Comparison of ENCODE assay signal across 16 cellular contexts in genomic region chrX:70336767-70337166, GRCh38. TPM values are rescaled to one million over a fixed set of nuclear protein-coding genes. Genes with fewer than 3 reads are reported as not detected.
DNase-seq lines count a peak whose midpoint lies in the region; ATAC-seq, FAIRE-seq and TF ChIP-seq lines count a peak whose summit lies in the region.
"Had no signal": no experiment of that assay in that cellular context is flagged by ENCODE, and none has a peak within 500 bp of the region (broad histone marks: within the 10 kb centered on the region; RNA-seq: fewer than 3 reads in every experiment).

No MANE protein-coding gene starts in this region.

- peaks cover 46% of the 10 kb centered on the region for H3K36me3 Mint-ChIP-seq in activated CD4-positive, alpha-beta T cell treated with anti-CD3 and anti-CD28 coated beads, Interleukin-2, amount 10 ng/mL, durations not matched to agents 7 days and 5 days (ENCODE audit: low read depth)

- RAD21 ChIA-PET in GM12878 (lab: Charles Lee; ENCODE audit: unreplicated experiment), result no interaction called here

- TF ChIP-seq EP300 in GM12878 (IDR thresholded peaks at IDR 0.05; ENCODE audit: borderline replicate concordance in 1 of 2, control insufficient read depth in 1 of 2, low read depth in 2 of 2, low read length in 2 of 2), result peak; percentile 36 to 88; a peak in 2 of 4 replicates

- H2AFZ ChIP-seq in GM12878 (ENCODE audit: control insufficient read depth, low read depth, low read length), result no peak overlapping the region

- BruUV-seq in GM12878 (replicated peaks; lab: Mats Ljungman, UMichigan), result no TSS peak

- CTCF ChIA-PET in activated CD4-positive, alpha-beta T cell treated with anti-CD3 and anti-CD28 coated beads, Interleukin-2, amount 10 ng/mL, durations not matched to agents 7 days and 5 days (lab: Charles Lee), result no interaction called here
- CTCF ChIA-PET in GM12878 (lab: Yijun Ruan, JAX), result no interaction called here

- no peak for TF ChIP-seq POLR2A in GM12878 (IDR thresholded peaks at IDR 0.05; ENCODE audit: low read depth, low read length)

- no peak overlapping the region for H3K27ac Mint-ChIP-seq in activated CD4-positive, alpha-beta T cell treated with anti-CD3 and anti-CD28 coated beads, Interleukin-2, amount 10 ng/mL, durations not matched to agents 7 days and 5 days
- H3K27ac Mint-ChIP-seq: activated naive CD4-positive, alpha-beta T cell treated with anti-CD3 and anti-CD28 coated beads for 36 hours had no signal

- no peaks in the 10 kb centered on the region for H3K79me2 ChIP-seq in GM12878 (ENCODE audit: control insufficient read depth, insufficient read depth, low read length)

- no peak overlapping the region for H3K27ac ChIP-seq in GM12878 (ENCODE audit: control insufficient read depth, insufficient read depth)
- no peak overlapping the region for H3K27ac ChIP-seq in effector memory CD4-positive, alpha-beta T cell (ENCODE audit: insufficient read depth, low read length, poor library complexity, severe bottlenecking)
- H3K27ac ChIP-seq: A549, spleen had no signal

- H3K9me3 ChIP-seq in GM12878 (replicated peaks; ENCODE audit: control insufficient read depth, insufficient read depth, low read length), result no peaks in the 10 kb centered on the region
- H3K9me3 ChIP-seq in effector memory CD4-positive, alpha-beta T cell (ENCODE audit: control insufficient read depth, low read length), result no peaks in the 10 kb centered on the region
- H3K9me3 ChIP-seq: A549, mucosa of descending colon, spleen had no signal

- no peaks in the 10 kb centered on the region for H3K4me1 ChIP-seq in GM12878 (ENCODE audit: control insufficient read depth, insufficient read depth, low read length)
- no peaks in the 10 kb centered on the region for H3K4me1 ChIP-seq in effector memory CD4-positive, alpha-beta T cell (ENCODE audit: control insufficient read depth, insufficient read depth, low read length, poor library complexity, severe bottlenecking)
- H3K4me1 ChIP-seq: A549, spleen had no signal

- in situ Hi-C loops in GM12878 (cut with MboI), result no loop called here

- H3K27me3 ChIP-seq in GM12878 (replicated peaks in 1 of 2; ENCODE audit: control insufficient read depth in 2 of 2, insufficient read depth in 2 of 2, low read length in 1 of 2), result no peaks in the 10 kb centered on the region
- H3K27me3 ChIP-seq in effector memory CD4-positive, alpha-beta T cell (replicated peaks; ENCODE audit: control insufficient read depth, insufficient read depth, low read length, poor library complexity, severe bottlenecking), result no peaks in the 10 kb centered on the region
- H3K27me3 ChIP-seq: spleen had no signal

- POLR2A ChIA-PET in activated CD4-positive, alpha-beta T cell treated with anti-CD3 and anti-CD28 coated beads, Interleukin-2, amount 10 ng/mL, durations not matched to agents 7 days and 5 days (lab: Charles Lee), result no interaction called here
- POLR2A ChIA-PET in GM12878 (lab: Charles Lee), result no interaction called here

- intact Hi-C loops in GM12878 (cut with micrococcal nuclease; ENCODE audit: unreplicated experiment), result no loop called here

- SMC1A ChIA-PET in GM12878 (lab: Charles Lee; ENCODE audit: uncharacterized antibody, unreplicated experiment), result no interaction called here

- no peak overlapping the region for H3K4me3 Mint-ChIP-seq in activated CD4-positive, alpha-beta T cell treated with anti-CD3 and anti-CD28 coated beads, Interleukin-2, amount 10 ng/mL, durations not matched to agents 7 days and 5 days
- H3K4me3 Mint-ChIP-seq: activated naive CD4-positive, alpha-beta T cell treated with anti-CD3 and anti-CD28 coated beads for 36 hours had no signal

- TF ChIP-seq RAD21 in GM12878 (IDR thresholded peaks at IDR 0.05; ENCODE audit: insufficient read depth, low read depth, low read length), result no peak

- no peak overlapping the region for H3K4me3 ChIP-seq in GM12878
- no peak overlapping the region for H3K4me3 ChIP-seq in effector memory CD4-positive, alpha-beta T cell (ENCODE audit: insufficient read depth, low read depth, low read length, poor library complexity, severe bottlenecking)
- H3K4me3 ChIP-seq: A549, mucosa of descending colon, spleen had no signal

- no peak for TF ChIP-seq CTCF in GM12878 (IDR thresholded peaks at IDR 0.05 in 2 of 3, conservative IDR thresholded peaks at IDR 0.05 in 1 of 3; ENCODE audit: control insufficient read depth in 2 of 3, extremely low read depth in 1 of 3, insufficient read depth in 1 of 3, low read depth in 3 of 3, low read length in 3 of 3)

- H3K9ac ChIP-seq in GM12878 (ENCODE audit: control insufficient read depth, insufficient read depth, low read length), result no peak overlapping the region

- peak; percentile 99 for ATAC-seq in GM21723 (IDR thresholded peaks at IDR 0.05; ENCODE audit: unreplicated experiment)
- ATAC-seq in HG03280 (IDR thresholded peaks at IDR 0.05; ENCODE audit: unreplicated experiment), result peak; percentile 100
- peak; percentile 100 for ATAC-seq in GM12878
- ATAC-seq: A549, mucosa of descending colon had no signal

- H3K9me3 Mint-ChIP-seq in activated CD4-positive, alpha-beta T cell treated with anti-CD3 and anti-CD28 coated beads, Interleukin-2, amount 10 ng/mL, durations not matched to agents 7 days and 5 days, result no peaks in the 10 kb centered on the region
- H3K9me3 Mint-ChIP-seq: activated naive CD4-positive, alpha-beta T cell treated with anti-CD3 and anti-CD28 coated beads for 36 hours had no signal

- H3K4me1 Mint-ChIP-seq in activated CD4-positive, alpha-beta T cell treated with anti-CD3 and anti-CD28 coated beads, Interleukin-2, amount 10 ng/mL, durations not matched to agents 7 days and 5 days, result peaks cover 24% of the 10 kb centered on the region

- FAIRE-seq in GM12878 (lab: Jason Lieb, UNC), result peak; percentile 52

- H4K20me1 ChIP-seq in GM12878 (ENCODE audit: control insufficient read depth, insufficient read depth), result no peaks in the 10 kb centered on the region

- peak; percentile 6 for DNase-seq in activated CD4-positive, alpha-beta T cell treated with anti-CD3 and anti-CD28 coated beads, Interleukin-2, amount 10 ng/mL, durations not matched to agents 7 days and 5 days
- DNase-seq in activated CD4-positive, alpha-beta T cell treated with anti-CD3 and anti-CD28 coated beads, Interleukin-2, amount 50 U/mL, for 1 hour, result no peak
- DNase-seq in GM12878 (ENCODE audit: low read depth, low spot score) (peak; percentile 50), cortex of kidney (lab: John Stamatoyannopoulos, UW) (no peak), NCI-H2107 treated with DMSO at 0.1 percent for 48 hours (lab: John Stamatoyannopoulos, UW; ENCODE audit: unreplicated experiment) (no peak)
- no peak for DNase-seq in effector memory CD4-positive, alpha-beta T cell
- DNase-seq: activated naive CD4-positive, alpha-beta T cell treated with anti-CD3 and anti-CD28 coated beads for 36 hours; glutamatergic neuron; mucosa of descending colon; spleen had no signal

- no peaks in the 10 kb centered on the region for H3K27me3 Mint-ChIP-seq in activated CD4-positive, alpha-beta T cell treated with anti-CD3 and anti-CD28 coated beads, Interleukin-2, amount 10 ng/mL, durations not matched to agents 7 days and 5 days

- no peak overlapping the region for H3K4me2 ChIP-seq in GM12878 (ENCODE audit: control insufficient read depth, insufficient read depth)
- H3K4me2 ChIP-seq: A549 had no signal

- no peaks in the 10 kb centered on the region for H3K36me3 ChIP-seq in GM12878 (ENCODE audit: control insufficient read depth in 2 of 2, insufficient read depth in 2 of 2, low read length in 1 of 2)
- no peaks in the 10 kb centered on the region for H3K36me3 ChIP-seq in effector memory CD4-positive, alpha-beta T cell (ENCODE audit: control insufficient read depth, insufficient read depth, low read length)
- H3K36me3 ChIP-seq: spleen had no signal

RNA-seq across cellular contexts. Expression of gene KIF4A, which starts 46.9 kb away (rescaled TPM):
- total RNA-seq in activated CD4-positive, alpha-beta T cell treated with anti-CD3 and anti-CD28 coated beads, Interleukin-2, amount 10 ng/mL, durations not matched to agents 7 days and 5 days, result 10 to 100 TPM; 40.5 to 41.5 TPM
- total RNA-seq in GM12878 (2013; cell fraction: nucleolus; rRNA removed), result 11.4 and 12.6 TPM in 2 replicates
- 16.2 and 16.8 TPM in 2 replicates for total RNA-seq in GM12878 (2014; rRNA removed)
- 20.7 and 22.1 TPM in 2 replicates for total RNA-seq in GM12878 (2014; rRNA removed; fragmentation: Illumina TruSeq; extraction: Trizol)
- total RNA-seq in GM12878 (2021), result 22.3 and 22.9 TPM in 2 replicates
- polyA plus RNA-seq in GM12878 (2011; ENCODE audit: low read depth), result 6.7 TPM
- polyA plus RNA-seq in GM12878 (2011; rRNA removed), result 28.8 and 36.2 TPM in 2 replicates
- polyA plus RNA-seq in GM12878 (2011; cell fraction: cytosol; rRNA removed), result 16.0 and 17.2 TPM in 2 replicates
- 24.1 and 27.7 TPM in 2 replicates for polyA plus RNA-seq in GM12878 (2011; cell fraction: nucleus; rRNA removed)
- 7.3 and 10.2 TPM in 2 replicates for polyA plus RNA-seq in GM12878 (2012)
- 23.0 and 24.0 TPM in 2 replicates for polyA plus RNA-seq in GM12878 (2014; fragmentation: Illumina TruSeq; extraction: Trizol)
- polyA plus RNA-seq in GM12878 (2014; fragmentation: Nextera tagmentation; extraction: Ambion mirVana), result 10 to 100 TPM; 10.8 to 11.5 TPM
- 14.7 and 15.4 TPM in 2 replicates for polyA plus RNA-seq in GM12878 (2014; rRNA removed)
- 10 to 100 TPM; 25.0 to 26.4 TPM for polyA plus RNA-seq in GM12878 (2016; fragmentation: Nextera tagmentation; extraction: Ambion mirVana)
- polyA minus RNA-seq in GM12878 (2011; rRNA and poly(A)+ RNA removed), result 21.9 and 22.1 TPM in 2 replicates
- 9.0 and 9.6 TPM in 2 replicates for polyA minus RNA-seq in GM12878 (2011; cell fraction: cytosol; rRNA and poly(A)+ RNA removed)
- 11.6 and 17.3 TPM in 2 replicates for polyA minus RNA-seq in GM12878 (2011; cell fraction: nucleus; rRNA and poly(A)+ RNA removed)

RNA-seq across cellular contexts. Expression of gene PDZD11, which starts 47.0 kb away (rescaled TPM):
- 10 to 100 TPM; 35.1 to 43.1 TPM for total RNA-seq in activated CD4-positive, alpha-beta T cell treated with anti-CD3 and anti-CD28 coated beads, Interleukin-2, amount 10 ng/mL, durations not matched to agents 7 days and 5 days
- total RNA-seq in GM12878 (2013; cell fraction: nucleolus; rRNA removed), result 16.9 and 18.1 TPM in 2 replicates
- total RNA-seq in GM12878 (2014; rRNA removed) (31.7 and 32.4 TPM in 2 replicates), GM12878 (2014; rRNA removed; fragmentation: Illumina TruSeq; extraction: Trizol) (27.4 and 28.4 TPM in 2 replicates), GM12878 (2021) (26.1 and 29.4 TPM in 2 replicates)
- 29.2 TPM for polyA plus RNA-seq in GM12878 (2011; ENCODE audit: low read depth)
- polyA plus RNA-seq in GM12878 (2011; rRNA removed) (57.6 and 73.4 TPM in 2 replicates), GM12878 (2014; fragmentation: Illumina TruSeq; extraction: Trizol) (53.5 and 76.0 TPM in 2 replicates), GM12878 (2014; fragmentation: Nextera tagmentation; extraction: Ambion mirVana) (100 to 1,000 TPM in 1 of 2 experiments, 10 to 100 TPM in 1; 76.0 to 123 TPM), GM12878 (2014; rRNA removed) (39.7 and 47.1 TPM in 2 replicates), GM12878 (2016; fragmentation: Nextera tagmentation; extraction: Ambion mirVana) (10 to 100 TPM; 56.5 to 59.1 TPM)
- 62.5 and 72.4 TPM in 2 replicates for polyA plus RNA-seq in GM12878 (2011; cell fraction: cytosol; rRNA removed)
- polyA plus RNA-seq in GM12878 (2011; cell fraction: nucleus; rRNA removed), result 57.1 and 69.6 TPM in 2 replicates
- 32.9 and 35.3 TPM in 2 replicates for polyA plus RNA-seq in GM12878 (2012)
- polyA minus RNA-seq in GM12878 (2011; rRNA and poly(A)+ RNA removed), result 59.9 and 65.0 TPM in 2 replicates
- polyA minus RNA-seq in GM12878 (2011; cell fraction: cytosol; rRNA and poly(A)+ RNA removed), result 11.4 and 13.5 TPM in 2 replicates
- polyA minus RNA-seq in GM12878 (2011; cell fraction: nucleus; rRNA and poly(A)+ RNA removed), result 11.7 and 19.3 TPM in 2 replicates

RNA-seq across cellular contexts. Expression of gene RAB41, which starts 54.8 kb away (rescaled TPM):
- total RNA-seq in activated CD4-positive, alpha-beta T cell treated with anti-CD3 and anti-CD28 coated beads, Interleukin-2, amount 10 ng/mL, durations not matched to agents 7 days and 5 days, result not detected
- not detected in 2 replicates for total RNA-seq in GM12878 (2013; cell fraction: nucleolus; rRNA removed)
- total RNA-seq in GM12878 (2014; rRNA removed) (not detected in 2 replicates), GM12878 (2014; rRNA removed; fragmentation: Illumina TruSeq; extraction: Trizol) (not detected in 2 replicates), GM12878 (2021) (not detected in 2 replicates)
- polyA plus RNA-seq in GM12878 (2011; ENCODE audit: low read depth), result not detected
- polyA plus RNA-seq in GM12878 (2011; rRNA removed) (not detected in 2 replicates), GM12878 (2014; fragmentation: Illumina TruSeq; extraction: Trizol) (not detected in 2 replicates), GM12878 (2014; fragmentation: Nextera tagmentation; extraction: Ambion mirVana) (under 1 TPM in 1 of 2 experiments, not detected in 1; 0.05 TPM), GM12878 (2014; rRNA removed) (not detected in 2 replicates), GM12878 (2016; fragmentation: Nextera tagmentation; extraction: Ambion mirVana) (under 1 TPM in 1 of 2 experiments, not detected in 1; 0.31 TPM)
- not detected in 2 replicates for polyA plus RNA-seq in GM12878 (2011; cell fraction: cytosol; rRNA removed)
- not detected in 2 replicates for polyA plus RNA-seq in GM12878 (2011; cell fraction: nucleus; rRNA removed)
- polyA plus RNA-seq in GM12878 (2012), result not detected in 2 replicates
- polyA minus RNA-seq in GM12878 (2011; rRNA and poly(A)+ RNA removed), result not detected in 2 replicates
- polyA minus RNA-seq in GM12878 (2011; cell fraction: cytosol; rRNA and poly(A)+ RNA removed), result not detected in 2 replicates
- polyA minus RNA-seq in GM12878 (2011; cell fraction: nucleus; rRNA and poly(A)+ RNA removed), result not detected in 2 replicates
- total RNA-seq: activated naive CD4-positive, alpha-beta T cell treated with anti-CD3 and anti-CD28 coated beads for 36 hours; dermis microvascular lymphatic vessel endothelial cell; HT1080; NCI-H460; spleen had no signal
- polyA plus RNA-seq: A549, spleen had no signal

Comparison
In these comparisons a context has a peak if more than half of its experiments do, and no peak if none do; other contexts are left out.
1. DNase-seq: peak in activated CD4-positive, alpha-beta T cell treated with anti-CD3 and anti-CD28 coated beads, Interleukin-2, amount 10 ng/mL, durations not matched to agents 7 days and 5 days (single experiment) and GM12878 (single experiment); none in activated CD4-positive, alpha-beta T cell treated with anti-CD3 and anti-CD28 coated beads, Interleukin-2, amount 50 U/mL, for 1 hour (single experiment), effector memory CD4-positive, alpha-beta T cell (0 of 3), cortex of kidney (single experiment) and NCI-H2107 treated with DMSO at 0.1 percent for 48 hours (single experiment).
2. Peak in every context shown above with its lines, with median percentiles within 50 percentile points of each other: ATAC-seq.